Comparison of ENCODE assay signal across 1 cellular context in genomic region chr14:55599250-55599879, GRCh38.
TF ChIP-seq lines count a peak whose summit lies in the region.

No MANE protein-coding gene starts in this region.

TF ChIP-seq in HEK293, 187 proteins besides CTCF, POLR2A, EP300 and RAD21 (continued from another document and continues in another):
- TF ChIP-seq ZSCAN18 (tag by site-specific recombination; IDR thresholded peaks at IDR 0.05), result no peak
- TF ChIP-seq ZNF112 (tag by site-specific recombination; IDR thresholded peaks at IDR 0.05), result peak; percentile 63; the same call in 1 of the 2 replicates
- TF ChIP-seq MYNN (tag by site-specific recombination; IDR thresholded peaks at IDR 0.05; ENCODE audit: borderline replicate concordance), result no peak
- no peak for TF ChIP-seq ZNF621 (tag by site-specific recombination; IDR thresholded peaks at IDR 0.05)
- TF ChIP-seq ZNF785 (tag by site-specific recombination; IDR thresholded peaks at IDR 0.05), result no peak
- no peak for TF ChIP-seq ZNF585B (tag by site-specific recombination; IDR thresholded peaks at IDR 0.05)
- TF ChIP-seq ZNF626 (tag by site-specific recombination; IDR thresholded peaks at IDR 0.05), result no peak
- no peak for TF ChIP-seq ZSCAN4 (tag by site-specific recombination; IDR thresholded peaks at IDR 0.05)
- TF ChIP-seq ZNF426 (tag by site-specific recombination; IDR thresholded peaks at IDR 0.05), result no peak
- TF ChIP-seq ZNF223 (tag by site-specific recombination; IDR thresholded peaks at IDR 0.05), result no peak
- no peak for TF ChIP-seq ZNF792 (tag by site-specific recombination; IDR thresholded peaks at IDR 0.05)
- no peak for TF ChIP-seq ZNF837 (tag by site-specific recombination; IDR thresholded peaks at IDR 0.05)
- TF ChIP-seq ZNF148 (tag by site-specific recombination; IDR thresholded peaks at IDR 0.05; ENCODE audit: borderline replicate concordance), result no peak
- TF ChIP-seq ZSCAN23 (tag by site-specific recombination; IDR thresholded peaks at IDR 0.05), result no peak
- TF ChIP-seq ZNF121 (tag by site-specific recombination; IDR thresholded peaks at IDR 0.05), result peak; percentile 80
- TF ChIP-seq ZNF398 (tag by site-specific recombination; IDR thresholded peaks at IDR 0.05), result peak; percentile 45; the same call in 1 of the 2 replicates
- no peak for TF ChIP-seq ZBTB1 (tag by site-specific recombination; IDR thresholded peaks at IDR 0.05)
- TF ChIP-seq ZNF140 (tag by site-specific recombination; IDR thresholded peaks at IDR 0.05), result no peak
- no peak for TF ChIP-seq ZNF777 (tag by site-specific recombination; IDR thresholded peaks at IDR 0.05; ENCODE audit: borderline replicate concordance)
- no peak for TF ChIP-seq ZNF473 (tag by site-specific recombination; IDR thresholded peaks at IDR 0.05)
- TF ChIP-seq ZNF2 (tag by site-specific recombination; IDR thresholded peaks at IDR 0.05), result peak; percentile 75; the same call in 1 of the 2 replicates
- no peak for TF ChIP-seq SP2 (tag by site-specific recombination; IDR thresholded peaks at IDR 0.05)
- TF ChIP-seq TSHZ1 (tag by site-specific recombination; IDR thresholded peaks at IDR 0.05; ENCODE audit: borderline replicate concordance), result no peak
- TF ChIP-seq ZSCAN16 (tag by site-specific recombination; IDR thresholded peaks at IDR 0.05), result no peak
- TF ChIP-seq SCRT1 (tag by site-specific recombination; IDR thresholded peaks at IDR 0.05; ENCODE audit: borderline replicate concordance), result no peak
- TF ChIP-seq TRIM28 (IDR thresholded peaks at IDR 0.05; ENCODE audit: borderline replicate concordance, low read length), result peak; percentile 67; the same call in 1 of the 2 replicates
- TF ChIP-seq ZSCAN5A (tag by site-specific recombination; IDR thresholded peaks at IDR 0.05), result no peak
- TF ChIP-seq PBX3 (CRISPR knock-in tag; IDR thresholded peaks at IDR 0.05), result no peak
- TF ChIP-seq ZNF169 (tag by site-specific recombination; IDR thresholded peaks at IDR 0.05), result no peak
- TF ChIP-seq ZNF768 (tag by site-specific recombination; IDR thresholded peaks at IDR 0.05), result no peak
- TF ChIP-seq ZNF670 (tag by site-specific recombination; IDR thresholded peaks at IDR 0.05; ENCODE audit: low read depth), result no peak
- no peak for TF ChIP-seq ZNF132 (tag by site-specific recombination; IDR thresholded peaks at IDR 0.05; ENCODE audit: borderline replicate concordance)
- TF ChIP-seq ZNF529 (tag by site-specific recombination; IDR thresholded peaks at IDR 0.05; ENCODE audit: insufficient replicate concordance), result no peak
- TF ChIP-seq ZNF433 (tag by site-specific recombination; IDR thresholded peaks at IDR 0.05; ENCODE audit: low read depth), result no peak
- TF ChIP-seq ZNF280D (tag by site-specific recombination; IDR thresholded peaks at IDR 0.05), result peak; percentile 36; the same call in 1 of the 2 replicates
- no peak for TF ChIP-seq ZNF202 (tag by site-specific recombination; IDR thresholded peaks at IDR 0.05; ENCODE audit: borderline replicate concordance)
- TF ChIP-seq ZNF704 (tag by site-specific recombination; IDR thresholded peaks at IDR 0.05), result no peak
- TF ChIP-seq AEBP2 (tag by site-specific recombination; IDR thresholded peaks at IDR 0.05; ENCODE audit: borderline replicate concordance), result no peak
- TF ChIP-seq ZNF416 (tag by site-specific recombination; IDR thresholded peaks at IDR 0.05), result no peak
- no peak for TF ChIP-seq ZNF501 (tag by site-specific recombination; IDR thresholded peaks at IDR 0.05)
